Comparison of ENCODE assay signal across 8 cellular contexts in the genomic region with DNA sequence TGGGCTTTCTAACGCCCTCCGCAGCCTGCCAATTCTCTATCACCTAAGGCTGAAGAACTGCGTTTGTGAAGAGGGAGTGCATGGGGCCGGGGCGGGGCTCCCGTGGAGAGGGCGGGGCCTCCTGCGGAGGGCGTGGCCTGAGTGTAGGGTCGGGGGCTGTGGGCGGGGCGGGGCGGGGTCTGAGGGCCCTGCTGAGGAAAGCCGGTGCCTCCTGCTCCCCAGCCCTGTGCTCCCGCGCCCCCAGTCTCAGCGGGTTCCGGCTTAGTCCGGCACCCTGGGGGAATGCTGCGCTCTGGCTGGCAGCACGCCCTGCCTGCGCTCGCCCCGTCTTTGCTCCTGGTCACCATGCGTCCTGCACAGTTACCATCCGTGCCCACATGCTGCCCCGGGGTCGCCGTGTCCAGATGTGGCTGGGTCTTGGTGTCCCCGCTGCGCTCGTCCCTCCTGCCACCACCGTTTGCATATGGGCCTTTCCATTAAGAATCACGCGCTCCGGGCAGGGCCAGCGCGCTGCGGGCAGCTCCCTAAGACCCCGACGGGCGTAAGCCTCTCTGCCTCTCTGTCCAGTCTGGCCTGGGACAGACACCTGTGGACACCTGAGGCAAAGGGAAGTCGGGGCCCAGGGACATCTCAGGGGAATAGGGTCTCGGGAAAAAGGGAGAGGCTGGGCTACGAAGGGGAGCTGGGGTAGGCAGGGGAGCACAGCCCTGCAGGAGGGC.
DNase-seq lines count a peak whose midpoint lies in the region; ATAC-seq and TF ChIP-seq lines count a peak whose summit lies in the region.

No MANE protein-coding gene starts in this region.

- H3K23ac ChIP-seq in H9 (ENCODE audit: insufficient read length, low read depth, low read length): no peak overlapping the region

- no peak overlapping the region for H3K4ac ChIP-seq in H9 (ENCODE audit: low read depth, low read length)

- no peak overlapping the region for H3K27ac Mint-ChIP-seq in H9

- H3K4me1 ChIP-seq in H9 (ENCODE audit: insufficient read depth, low read length) (no peaks in the 10 kb centered on the region), iPS-20b (ENCODE audit: insufficient read depth, low read length) (no peaks in the 10 kb centered on the region)

- no peak overlapping the region for H2BK5ac ChIP-seq in H9 (ENCODE audit: insufficient read length, low read length)

- no peak overlapping the region for H2BK120ac ChIP-seq in H9 (ENCODE audit: low read depth, low read length, poor library complexity, severe bottlenecking)

- DNase-seq in H9: peak; percentile 89
- DNase-seq in activated T-cell treated with anti-CD3 and anti-CD28 coated beads, Interleukin-2, amount 50 U/mL, for 1 hour: peak; percentile 75
- DNase-seq in stimulated activated CD4-positive, alpha-beta T cell treated with anti-CD3 and anti-CD28 coated beads, TNF-alpha, amount 100 ng/mL, for 1 hour (ENCODE audit: low read depth in 3 of 3, low spot score in 1 of 3): peak in 2 of 3 donors; percentile 22 to 71
- DNase-seq in SW480 (ENCODE audit: low spot score): no peak
- no peak for DNase-seq in HuH-7.5 (ENCODE audit: low spot score)

- no peak overlapping the region for H3K27ac ChIP-seq in H9 (ENCODE audit: insufficient read length, low read depth, low read length)
- no peak overlapping the region for H3K27ac ChIP-seq in iPS-20b (ENCODE audit: low read length)

- peak overlapping the region; percentile 76 for H3K4me3 ChIP-seq in iPS-20b (ENCODE audit: low read length)

- no peak overlapping the region for H4K8ac ChIP-seq in H9 (replicated peaks; ENCODE audit: insufficient read length, low read depth, low read length)

- no peak overlapping the region for H3T11ph ChIP-seq in H9 (ENCODE audit: low read length)

- no peaks in the 10 kb centered on the region; a peak in 1 of 7 replicates for H3K36me3 Mint-ChIP-seq in H9 (ENCODE audit: insufficient read depth in 1 of 3, low read depth in 3 of 3)

- H3K4me3 Mint-ChIP-seq in H9: peak overlapping the region; percentile 70 to 87

- H3K14ac ChIP-seq in H9 (ENCODE audit: insufficient read depth, low read length): peak overlapping the region; percentile 7; the same call in 1 of the 2 replicates

- no peaks in the 10 kb centered on the region for H4K20me1 ChIP-seq in H9 (ENCODE audit: control insufficient read depth, insufficient read depth, insufficient read length)

- H3K27me3 ChIP-seq in H9 (ENCODE audit: insufficient read depth, low read length): no peaks in the 10 kb centered on the region; the same call in 1 of the 2 replicates
- peaks cover 51% of the 10 kb centered on the region for H3K27me3 ChIP-seq in iPS-20b (ENCODE audit: insufficient read depth, low read length)

- no peak overlapping the region for H3K56ac ChIP-seq in H9 (ENCODE audit: insufficient read length, low read depth, low read length)

- H4K5ac ChIP-seq in H9 (ENCODE audit: insufficient read length, low read depth, low read length): no peak overlapping the region

- peaks cover 11% of the 10 kb centered on the region for H3K23me2 ChIP-seq in H9 (ENCODE audit: insufficient read length, low read depth, low read length, poor library complexity, severe bottlenecking)

- H2AFZ ChIP-seq in H9 (ENCODE audit: low read length): no peak overlapping the region

- no peaks in the 10 kb centered on the region for H3K79me1 ChIP-seq in H9 (ENCODE audit: insufficient read depth, low read depth, low read length, poor library complexity, severe bottlenecking)

- H4K91ac ChIP-seq in H9 (ENCODE audit: insufficient read length, low read depth, low read length): no peak overlapping the region

- no peaks in the 10 kb centered on the region for H3K36me3 ChIP-seq in iPS-20b (ENCODE audit: insufficient read depth, low read depth, low read length)

- ATAC-seq in HG03521 (IDR thresholded peaks at IDR 0.05; ENCODE audit: unreplicated experiment) (no peak), GM18867 (IDR thresholded peaks at IDR 0.05; ENCODE audit: unreplicated experiment) (no peak)

- TF ChIP-seq CTCF in H9 (conservative IDR thresholded peaks at IDR 0.05): no peak

- H3K79me2 ChIP-seq in H9 (ENCODE audit: insufficient read depth, low read length): no peaks in the 10 kb centered on the region

- peaks cover 17 to 22% of the 10 kb centered on the region in 2 experiments for H3K4me1 Mint-ChIP-seq in H9

- H2AK5ac ChIP-seq in H9 (ENCODE audit: insufficient read length, low read length): no peak overlapping the region

- no peak overlapping the region for H2BK15ac ChIP-seq in H9 (ENCODE audit: low read depth, low read length)

- peaks cover 2% of the 10 kb centered on the region in 2 experiments; a peak in 3 of 5 replicates for H3K9me3 Mint-ChIP-seq in H9

- peaks cover 57% of the 10 kb centered on the region for H3K27me3 Mint-ChIP-seq in H9 (ENCODE audit: low read depth)

- H3K4me2 ChIP-seq in H9 (ENCODE audit: insufficient read depth, insufficient read length, low read length): peak overlapping the region; percentile 48

- no CpG with 5 or more reads among the region's 45 CpGs for WGBS in H9 (ENCODE audit: extremely low coverage, insufficient read length, low lambda C conversion rate)

- no peak overlapping the region for H2BK12ac ChIP-seq in H9 (ENCODE audit: insufficient read length, low read depth, low read length)

- no peak overlapping the region for H3K18ac ChIP-seq in H9 (ENCODE audit: insufficient read length, low read depth, low read length)

- H2BK20ac ChIP-seq in H9 (ENCODE audit: low read depth, low read length, poor library complexity, severe bottlenecking): no peak overlapping the region

- H3K9me3 ChIP-seq in H9 (ENCODE audit: control insufficient read depth, low read depth, low read length): no peaks in the 10 kb centered on the region
- H3K9me3 ChIP-seq in iPS-20b (ENCODE audit: insufficient read depth, low read depth, low read length): no peaks in the 10 kb centered on the region

- H3K9ac ChIP-seq in H9 (ENCODE audit: extremely low read depth, insufficient read length, low read length) (no peak overlapping the region), iPS-20b (ENCODE audit: low read depth, low read length) (peak overlapping the region; percentile 45; the same call in 1 of the 2 replicates)

Comparison
In these comparisons a context has a peak if more than half of its experiments do, and no peak if none do; other contexts are left out.
1. DNase-seq: peak in H9 (single experiment), activated T-cell treated with anti-CD3 and anti-CD28 coated beads, Interleukin-2, amount 50 U/mL, for 1 hour (single experiment) and stimulated activated CD4-positive, alpha-beta T cell treated with anti-CD3 and anti-CD28 coated beads, TNF-alpha, amount 100 ng/mL, for 1 hour (2 of 3); none in SW480 (single experiment) and HuH-7.5 (single experiment).